In genomic region chr19:48248081-48248833, GRCh38 we compare ENCODE assay signal across 15 cellular contexts. TPM values are rescaled to one million over a fixed set of nuclear protein-coding genes. Genes with fewer than 3 reads are reported as not detected.
A peak's percentile ranks its signal among the peaks of the same experiment; 100 is the strongest.
DNase-seq lines count a peak whose midpoint lies in the region; ATAC-seq and TF ChIP-seq lines count a peak whose summit lies in the region.
"Had no signal": no experiment of that assay in that cellular context is flagged by ENCODE, and none has a peak within 500 bp of the region (broad histone marks: within the 10 kb centered on the region; RNA-seq: fewer than 3 reads in every experiment).

No MANE protein-coding gene starts in this region.

- peak overlapping the region; percentile 97 for H3K27ac Mint-ChIP-seq in activated T-cell treated with anti-CD3 and anti-CD28 coated beads, Interleukin-2, amount 50 U/mL, for 72 hours
- peak overlapping the region; percentile 94 to 95 for H3K27ac Mint-ChIP-seq in stimulated activated naive CD8-positive, alpha-beta T cell treated with anti-CD3 and anti-CD28 coated beads, Interleukin-15, amount 100 ng/mL, for 72 hours

- H3K27ac ChIP-seq in effector memory CD4-positive, alpha-beta T cell (ENCODE audit: insufficient read depth, low read length, poor library complexity, severe bottlenecking), result peak overlapping the region; percentile 79
- H3K27ac ChIP-seq in ascending aorta, result no peak overlapping the region

- H3K27me3 ChIP-seq in effector memory CD4-positive, alpha-beta T cell (replicated peaks; ENCODE audit: control insufficient read depth, insufficient read depth, low read length, poor library complexity, severe bottlenecking), result no peaks in the 10 kb centered on the region
- H3K27me3 ChIP-seq in ascending aorta, result no peaks in the 10 kb centered on the region
- H3K27me3 ChIP-seq: gastroesophageal sphincter had no signal

- H3K4me3 Mint-ChIP-seq in activated T-cell treated with anti-CD3 and anti-CD28 coated beads, Interleukin-2, amount 50 U/mL, for 72 hours, result peak overlapping the region; percentile 91 to 92
- peak overlapping the region; percentile 84 to 94 for H3K4me3 Mint-ChIP-seq in stimulated activated naive CD8-positive, alpha-beta T cell treated with anti-CD3 and anti-CD28 coated beads, Interleukin-15, amount 100 ng/mL, for 72 hours

- H3K9me3 Mint-ChIP-seq in activated T-cell treated with anti-CD3 and anti-CD28 coated beads, Interleukin-2, amount 50 U/mL, for 72 hours, result no peaks in the 10 kb centered on the region
- H3K9me3 Mint-ChIP-seq in stimulated activated naive CD8-positive, alpha-beta T cell treated with anti-CD3 and anti-CD28 coated beads, Interleukin-15, amount 100 ng/mL, for 72 hours, result no peaks in the 10 kb centered on the region

- peaks cover 34% of the 10 kb centered on the region for H3K4me1 ChIP-seq in effector memory CD4-positive, alpha-beta T cell (ENCODE audit: control insufficient read depth, insufficient read depth, low read length, poor library complexity, severe bottlenecking)
- no peaks in the 10 kb centered on the region for H3K4me1 ChIP-seq in ascending aorta

- H3K36me3 Mint-ChIP-seq in activated T-cell treated with anti-CD3 and anti-CD28 coated beads, Interleukin-2, amount 50 U/mL, for 72 hours (ENCODE audit: insufficient read depth in 2 of 2), result peaks cover 13 to 30% of the 10 kb centered on the region in 2 donors

- H3K4me3 ChIP-seq in NB4 (ENCODE audit: low read depth, low read length) (peak overlapping the region; percentile 77), ascending aorta (peak overlapping the region in 1 of 2 donors; percentile 33)
- peak overlapping the region; percentile 45 for H3K4me3 ChIP-seq in effector memory CD4-positive, alpha-beta T cell (ENCODE audit: insufficient read depth, low read depth, low read length, poor library complexity, severe bottlenecking)

- DNase-seq in activated T-cell treated with anti-CD3 and anti-CD28 coated beads, Interleukin-2, amount 50 U/mL, for 72 hours, result no peak
- DNase-seq in activated T-cell treated with anti-CD3 and anti-CD28 coated beads for 4 hours, result no peak
- peak; percentile 65 for DNase-seq in NB4 (ENCODE audit: low read depth)
- DNase-seq in effector memory CD4-positive, alpha-beta T cell, result no peak
- no peak for DNase-seq in stimulated activated naive CD8-positive, alpha-beta T cell treated with anti-CD3 and anti-CD28 coated beads, Interleukin-15, amount 100 ng/mL, for 72 hours
- no peak for DNase-seq in HuH-7 (ENCODE audit: low spot score)
- no peak for DNase-seq in ascending aorta (ENCODE audit: low spot score in 2 of 2)
- DNase-seq in hypothalamus (lab: John Stamatoyannopoulos, UW), result no peak
- DNase-seq: activated effector memory CD4-positive, alpha-beta T cell treated with anti-CD3 and anti-CD28 coated beads, Interleukin-2, amount 50 U/mL, for 16 hours; dermis blood vessel endothelial cell; KBM-7; stimulated activated CD4-positive, alpha-beta T cell treated with anti-CD3 and anti-CD28 coated beads, Interleukin-4, amount 100 ng/mL, for 1 hour; substantia nigra had no signal

- TF ChIP-seq POLR2A in NB4 (IDR thresholded peaks at IDR 0.05; ENCODE audit: extremely low read depth, insufficient read length), result no peak

- TF ChIP-seq CTCF in NB4 (IDR thresholded peaks at IDR 0.05; ENCODE audit: low read depth, low read length) (no peak), ascending aorta (IDR thresholded peaks at IDR 0.05) (no peak)

- ATAC-seq in activated T-cell treated with anti-CD3 and anti-CD28 coated beads, Interleukin-2, amount 50 U/mL, for 72 hours (replicated peaks in 1 of 2), result peak in 1 of 2 donors; percentile 42
- peak; percentile 26 for ATAC-seq in stimulated activated naive CD8-positive, alpha-beta T cell treated with anti-CD3 and anti-CD28 coated beads, Interleukin-15, amount 100 ng/mL, for 72 hours
- ATAC-seq: gastroesophageal sphincter, left lobe of liver had no signal

- no peaks in the 10 kb centered on the region for H3K9me3 ChIP-seq in effector memory CD4-positive, alpha-beta T cell (ENCODE audit: control insufficient read depth, low read length)
- no peaks in the 10 kb centered on the region for H3K9me3 ChIP-seq in ascending aorta
- H3K9me3 ChIP-seq: gastroesophageal sphincter had no signal

- peaks cover 10% of the 10 kb centered on the region for H3K36me3 ChIP-seq in effector memory CD4-positive, alpha-beta T cell (ENCODE audit: control insufficient read depth, insufficient read depth, low read length)
- peaks cover 0 to 23% of the 10 kb centered on the region in 2 donors for H3K36me3 ChIP-seq in ascending aorta

- H3K27me3 Mint-ChIP-seq in activated T-cell treated with anti-CD3 and anti-CD28 coated beads, Interleukin-2, amount 50 U/mL, for 72 hours (ENCODE audit: low read depth), result no peaks in the 10 kb centered on the region
- no peaks in the 10 kb centered on the region for H3K27me3 Mint-ChIP-seq in stimulated activated naive CD8-positive, alpha-beta T cell treated with anti-CD3 and anti-CD28 coated beads, Interleukin-15, amount 100 ng/mL, for 72 hours

- intact Hi-C loops in ascending aorta (cut with DNase I), result no loop called here

- H3K4me1 Mint-ChIP-seq in activated T-cell treated with anti-CD3 and anti-CD28 coated beads, Interleukin-2, amount 50 U/mL, for 72 hours (ENCODE audit: low read depth), result peaks cover 77% of the 10 kb centered on the region
- peaks cover 69% of the 10 kb centered on the region for H3K4me1 Mint-ChIP-seq in stimulated activated naive CD8-positive, alpha-beta T cell treated with anti-CD3 and anti-CD28 coated beads, Interleukin-15, amount 100 ng/mL, for 72 hours

RNA-seq across cellular contexts. Expression of gene CARD8, which starts 7.5 kb away (rescaled TPM):
- 100 to 1,000 TPM; 166 to 201 TPM for total RNA-seq in activated T-cell treated with anti-CD3 and anti-CD28 coated beads, Interleukin-2, amount 50 U/mL, for 72 hours
- 41.0 TPM for total RNA-seq in ascending aorta

RNA-seq across cellular contexts. Expression of gene ZNF114, which starts 21.6 kb away (rescaled TPM):
- total RNA-seq in activated T-cell treated with anti-CD3 and anti-CD28 coated beads, Interleukin-2, amount 50 U/mL, for 72 hours, result under 1 TPM in 1 of 2 donors, not detected in 1; 0.14 TPM
- not detected for total RNA-seq in ascending aorta
- total RNA-seq: left lobe of liver had no signal
